14 cellular contexts compared by ENCODE assay signal in the genomic region with DNA sequence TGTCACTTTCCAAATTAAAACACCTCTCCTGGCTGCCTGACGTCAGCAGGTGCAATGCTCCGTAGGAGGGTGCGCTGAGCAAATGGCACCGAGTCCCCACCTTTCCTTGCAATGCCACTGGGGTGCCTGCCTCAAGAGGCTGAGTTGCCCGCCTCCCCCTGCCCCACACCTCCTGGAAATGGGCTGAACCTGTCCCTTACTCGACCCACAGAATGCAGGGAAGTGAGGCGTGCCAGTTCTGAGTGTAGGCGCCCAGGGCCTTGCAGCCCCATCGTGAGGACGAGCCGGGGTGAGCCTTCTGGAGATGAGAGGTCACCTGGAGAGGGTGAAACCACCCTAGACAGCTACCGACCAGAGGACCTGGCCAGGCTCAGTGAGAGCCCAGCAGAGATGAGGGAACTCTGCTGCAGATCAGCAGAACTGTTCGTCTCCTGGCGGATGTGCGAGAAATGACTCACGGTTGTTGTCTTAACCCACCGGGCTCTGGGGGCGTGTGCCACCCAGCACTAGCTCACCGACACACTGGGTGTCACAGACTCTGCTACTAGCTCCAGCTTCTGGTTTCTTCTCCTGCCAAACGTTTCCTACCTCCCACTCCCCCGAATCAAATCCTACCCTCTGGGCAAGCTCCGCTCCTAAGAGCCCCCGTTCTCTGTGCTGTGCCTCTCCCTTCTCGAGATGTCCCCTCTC.
DNase-seq lines count a peak whose midpoint lies in the region; ATAC-seq and TF ChIP-seq lines count a peak whose summit lies in the region.
"Had no signal": no experiment of that assay in that cellular context is flagged by ENCODE, and none has a peak within 500 bp of the region (broad histone marks: within the 10 kb centered on the region; RNA-seq: fewer than 3 reads in every experiment).

No MANE protein-coding gene starts in this region.

- H3K27me3 Mint-ChIP-seq in activated CD8-positive, alpha-beta T cell treated with anti-CD3 and anti-CD28 coated beads for 36 hours = peaks cover 3% of the 10 kb centered on the region
- no peaks in the 10 kb centered on the region for H3K27me3 Mint-ChIP-seq in activated CD8-positive, alpha-beta T cell treated with anti-CD3 and anti-CD28 coated beads, Interleukin-2, amount 10 ng/mL, durations not matched to agents 7 days and 5 days (ENCODE audit: low read depth)
- H3K27me3 Mint-ChIP-seq in H9 (ENCODE audit: low read depth) = peaks cover 8% of the 10 kb centered on the region

- H3K4me3 Mint-ChIP-seq in activated CD8-positive, alpha-beta T cell treated with anti-CD3 and anti-CD28 coated beads for 36 hours = no peak overlapping the region
- H3K4me3 Mint-ChIP-seq in activated CD8-positive, alpha-beta T cell treated with anti-CD3 and anti-CD28 coated beads, Interleukin-2, amount 10 ng/mL, durations not matched to agents 7 days and 5 days = no peak overlapping the region
- H3K4me3 Mint-ChIP-seq in H9 = no peak overlapping the region

- no peak overlapping the region for H2BK5ac ChIP-seq in H9 (ENCODE audit: insufficient read length, low read length)

- H3K4me3 ChIP-seq in brain microvascular endothelial cell (ENCODE audit: low read depth, low read length) = no peak overlapping the region
- no peak overlapping the region for H3K4me3 ChIP-seq in transverse colon
- H3K4me3 ChIP-seq: psoas muscle, SK-N-MC had no signal

- H3K27ac ChIP-seq in brain microvascular endothelial cell (no peak overlapping the region), transverse colon (no peak overlapping the region), H9 (ENCODE audit: insufficient read length, low read depth, low read length) (no peak overlapping the region)
- H3K27ac ChIP-seq: psoas muscle, SK-N-MC had no signal

- peak; percentile 81 for ATAC-seq in activated CD8-positive, alpha-beta T cell treated with anti-CD3 and anti-CD28 coated beads for 36 hours
- ATAC-seq in activated CD8-positive, alpha-beta T cell treated with anti-CD3 and anti-CD28 coated beads, Interleukin-2, amount 10 ng/mL, durations not matched to agents 7 days and 5 days = no peak
- ATAC-seq: psoas muscle had no signal

- H3T11ph ChIP-seq in H9 (ENCODE audit: low read length) = no peak overlapping the region

- no peaks in the 10 kb centered on the region for H4K20me1 ChIP-seq in H9 (ENCODE audit: control insufficient read depth, insufficient read depth, insufficient read length)

- no peak overlapping the region for H2AFZ ChIP-seq in H9 (ENCODE audit: low read length)

- H3K23ac ChIP-seq in H9 (ENCODE audit: insufficient read length, low read depth, low read length) = no peak overlapping the region

- no peaks in the 10 kb centered on the region for H3K36me3 ChIP-seq in brain microvascular endothelial cell (replicated peaks)
- H3K36me3 ChIP-seq in transverse colon = no peaks in the 10 kb centered on the region

- H3K4me1 ChIP-seq in transverse colon (peaks cover 0 to 3% (median 0%) of the 10 kb centered on the region in 4 donors), H9 (ENCODE audit: insufficient read depth, low read length) (no peaks in the 10 kb centered on the region)
- H3K4me1 ChIP-seq: psoas muscle had no signal

- no peak overlapping the region for H2AK5ac ChIP-seq in H9 (ENCODE audit: insufficient read length, low read length)

- no peak overlapping the region for H4K91ac ChIP-seq in H9 (ENCODE audit: insufficient read length, low read depth, low read length)

- no peak overlapping the region for H4K5ac ChIP-seq in H9 (ENCODE audit: insufficient read length, low read depth, low read length)

- H3K18ac ChIP-seq in H9 (ENCODE audit: insufficient read length, low read depth, low read length) = no peak overlapping the region

- CTCF ChIA-PET in activated CD8-positive, alpha-beta T cell treated with anti-CD3 and anti-CD28 coated beads for 36 hours (lab: Charles Lee) = no interaction called here
- CTCF ChIA-PET in activated CD8-positive, alpha-beta T cell treated with anti-CD3 and anti-CD28 coated beads, Interleukin-2, amount 10 ng/mL, durations not matched to agents 7 days and 5 days (lab: Charles Lee) = no interaction called here

- no peaks in the 10 kb centered on the region for H3K79me2 ChIP-seq in H9 (ENCODE audit: insufficient read depth, low read length)

- no peak overlapping the region for H3K27ac Mint-ChIP-seq in activated CD8-positive, alpha-beta T cell treated with anti-CD3 and anti-CD28 coated beads for 36 hours
- no peak overlapping the region for H3K27ac Mint-ChIP-seq in activated CD8-positive, alpha-beta T cell treated with anti-CD3 and anti-CD28 coated beads, Interleukin-2, amount 10 ng/mL, durations not matched to agents 7 days and 5 days
- peak overlapping the region in 1 of 3 experiments; percentile 49; a peak in 2 of 7 replicates for H3K27ac Mint-ChIP-seq in H9

- H3K36me3 Mint-ChIP-seq in activated CD8-positive, alpha-beta T cell treated with anti-CD3 and anti-CD28 coated beads for 36 hours (ENCODE audit: low read depth) = no peaks in the 10 kb centered on the region
- no peaks in the 10 kb centered on the region for H3K36me3 Mint-ChIP-seq in activated CD8-positive, alpha-beta T cell treated with anti-CD3 and anti-CD28 coated beads, Interleukin-2, amount 10 ng/mL, durations not matched to agents 7 days and 5 days (ENCODE audit: low read depth)
- H3K36me3 Mint-ChIP-seq in H9 (ENCODE audit: insufficient read depth in 1 of 3, low read depth in 3 of 3) = no peaks in the 10 kb centered on the region

- H3K27me3 ChIP-seq in brain microvascular endothelial cell (replicated peaks) = no peaks in the 10 kb centered on the region
- peaks cover 13% of the 10 kb centered on the region for H3K27me3 ChIP-seq in transverse colon
- no peaks in the 10 kb centered on the region for H3K27me3 ChIP-seq in H9 (ENCODE audit: insufficient read depth, low read length)

- H3K9me3 ChIP-seq in transverse colon (no peaks in the 10 kb centered on the region), H9 (ENCODE audit: control insufficient read depth, low read depth, low read length) (no peaks in the 10 kb centered on the region)
- H3K9me3 ChIP-seq: psoas muscle had no signal

- DNase-seq in activated CD8-positive, alpha-beta T cell treated with anti-CD3 and anti-CD28 coated beads for 36 hours = peak; percentile 31
- DNase-seq in activated CD8-positive, alpha-beta T cell treated with anti-CD3 and anti-CD28 coated beads, Interleukin-2, amount 10 ng/mL, durations not matched to agents 7 days and 5 days = no peak
- peak; percentile 21 for DNase-seq in COLO829 (ENCODE audit: low spot score)
- peak; percentile 6 for DNase-seq in brain microvascular endothelial cell
- peak in 8 of 10 donors; percentile 22 to 93 (median 58) for DNase-seq in posterior cingulate gyrus
- DNase-seq in transverse colon = no peak
- no peak for DNase-seq in H9
- no peak for DNase-seq in SK-N-DZ (ENCODE audit: low spot score)
- DNase-seq: activated gamma-delta T cell, EL, NCI-H1694 treated with DMSO at 0.1 percent for 48 hours, NCI-H446 treated with DMSO at 0.1 percent for 48 hours had no signal

- H4K8ac ChIP-seq in H9 (replicated peaks; ENCODE audit: insufficient read length, low read depth, low read length) = no peak overlapping the region

- H3K79me1 ChIP-seq in H9 (ENCODE audit: insufficient read depth, low read depth, low read length, poor library complexity, severe bottlenecking) = no peaks in the 10 kb centered on the region

- intact Hi-C loops in activated CD8-positive, alpha-beta T cell treated with anti-CD3 and anti-CD28 coated beads for 36 hours (cut with micrococcal nuclease) = no loop called here
- intact Hi-C loops in posterior cingulate gyrus (cut with DNase I) (no loop called here), transverse colon (cut with DNase I; ENCODE audit: low total_unique reads) (loop anchor here (5.0 kb wide), 1 partner anchor 1022 kb away; no protein-coding TSS in a partner anchor)

- no peak overlapping the region for H2BK15ac ChIP-seq in H9 (ENCODE audit: low read depth, low read length)

- no peak for TF ChIP-seq CTCF in activated CD8-positive, alpha-beta T cell treated with anti-CD3 and anti-CD28 coated beads for 36 hours (IDR thresholded peaks at IDR 0.05)
- no peak for TF ChIP-seq CTCF in brain microvascular endothelial cell (IDR thresholded peaks at IDR 0.05; ENCODE audit: low read depth, low read length, missing control alignments)
- TF ChIP-seq CTCF in transverse colon (IDR thresholded peaks at IDR 0.05) = no peak
- no peak for TF ChIP-seq CTCF in H9 (conservative IDR thresholded peaks at IDR 0.05)

- H3K9me3 Mint-ChIP-seq in activated CD8-positive, alpha-beta T cell treated with anti-CD3 and anti-CD28 coated beads for 36 hours = no peaks in the 10 kb centered on the region
- no peaks in the 10 kb centered on the region for H3K9me3 Mint-ChIP-seq in activated CD8-positive, alpha-beta T cell treated with anti-CD3 and anti-CD28 coated beads, Interleukin-2, amount 10 ng/mL, durations not matched to agents 7 days and 5 days (ENCODE audit: insufficient read depth)
- H3K9me3 Mint-ChIP-seq in H9 = no peaks in the 10 kb centered on the region

- H2BK20ac ChIP-seq in H9 (ENCODE audit: low read depth, low read length, poor library complexity, severe bottlenecking) = no peak overlapping the region

- no peak overlapping the region for H3K56ac ChIP-seq in H9 (ENCODE audit: insufficient read length, low read depth, low read length)

- no peak for TF ChIP-seq EP300 in transverse colon (IDR thresholded peaks at IDR 0.05; ENCODE audit: low read depth)

- WGBS in transverse colon (ENCODE audit: low coverage in 1 of 2), 2 donors = 73 to 82% methylated on average over 5 to 24 of the region's 24 CpGs
- WGBS in H9 (ENCODE audit: extremely low coverage, insufficient read length, low lambda C conversion rate) = no CpG with 5 or more reads among the region's 24 CpGs

- no peak overlapping the region for H3K14ac ChIP-seq in H9 (ENCODE audit: insufficient read depth, low read length)

- no peak overlapping the region for H3K9ac ChIP-seq in H9 (ENCODE audit: extremely low read depth, insufficient read length, low read length)

- no peak overlapping the region for H2BK120ac ChIP-seq in H9 (ENCODE audit: low read depth, low read length, poor library complexity, severe bottlenecking)

- TF ChIP-seq POLR2A in transverse colon (IDR thresholded peaks at IDR 0.05) = no peak

- no peak overlapping the region for H3K4me2 ChIP-seq in H9 (ENCODE audit: insufficient read depth, insufficient read length, low read length)

- POLR2A ChIA-PET in activated CD8-positive, alpha-beta T cell treated with anti-CD3 and anti-CD28 coated beads for 36 hours (lab: Charles Lee) = no interaction called here
- POLR2A ChIA-PET in activated CD8-positive, alpha-beta T cell treated with anti-CD3 and anti-CD28 coated beads, Interleukin-2, amount 10 ng/mL, durations not matched to agents 7 days and 5 days (lab: Charles Lee) = no interaction called here

- in situ Hi-C loops in brain microvascular endothelial cell (cut with HindIII; ENCODE audit: low pct_ligation_motif_present, low sequenced_read_pairs) (no loop called here), transverse colon (cut with MboI; ENCODE audit: low pct_ligation_motif_present in 1 of 4, low pct_unique_long_range_greater_than_20kb in 1 of 4, low sequenced_read_pairs in 3 of 4) (no loop called here)

- no peak overlapping the region for H3K4ac ChIP-seq in H9 (ENCODE audit: low read depth, low read length)

- no peak overlapping the region for H2BK12ac ChIP-seq in H9 (ENCODE audit: insufficient read length, low read depth, low read length)

- no peaks in the 10 kb centered on the region for H3K23me2 ChIP-seq in H9 (ENCODE audit: insufficient read length, low read depth, low read length, poor library complexity, severe bottlenecking)

- peaks cover 4% of the 10 kb centered on the region for H3K4me1 Mint-ChIP-seq in activated CD8-positive, alpha-beta T cell treated with anti-CD3 and anti-CD28 coated beads for 36 hours (ENCODE audit: low read depth)
- no peaks in the 10 kb centered on the region for H3K4me1 Mint-ChIP-seq in activated CD8-positive, alpha-beta T cell treated with anti-CD3 and anti-CD28 coated beads, Interleukin-2, amount 10 ng/mL, durations not matched to agents 7 days and 5 days (ENCODE audit: low read depth)
- no peaks in the 10 kb centered on the region for H3K4me1 Mint-ChIP-seq in H9

Comparison
In these comparisons a context has a peak if more than half of its experiments do, and no peak if none do; other contexts are left out.
1. DNase-seq: peak in activated CD8-positive, alpha-beta T cell treated with anti-CD3 and anti-CD28 coated beads for 36 hours (single experiment), COLO829 (single experiment), brain microvascular endothelial cell (single experiment) and posterior cingulate gyrus (8 of 10); none in activated CD8-positive, alpha-beta T cell treated with anti-CD3 and anti-CD28 coated beads, Interleukin-2, amount 10 ng/mL, durations not matched to agents 7 days and 5 days (single experiment), transverse colon (single experiment), H9 (single experiment) and SK-N-DZ (single experiment).